In the genomic region with DNA sequence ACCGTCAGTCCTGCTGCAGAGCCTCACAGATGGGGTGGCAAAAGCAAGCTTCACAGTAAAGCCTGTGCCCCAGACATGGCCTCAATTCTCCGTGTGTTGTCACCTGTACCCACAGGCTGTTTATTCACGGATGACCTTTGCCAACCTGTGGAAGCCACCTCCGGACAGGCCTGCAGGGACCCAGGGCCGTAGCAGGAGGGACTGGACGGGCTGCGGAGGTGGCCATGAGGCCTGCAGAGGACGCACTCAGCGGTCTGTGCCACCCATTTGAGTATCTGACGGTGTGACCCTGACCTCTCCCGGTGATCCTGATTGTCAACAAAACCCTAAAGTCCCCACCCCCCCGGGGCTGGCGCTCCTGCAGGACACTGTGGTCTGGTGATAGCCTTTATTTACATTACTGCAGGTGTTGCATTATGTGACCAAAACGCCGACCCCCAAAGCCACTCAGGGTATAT, we compare ENCODE assay signal across 1 cellular context.
TF ChIP-seq lines count a peak whose summit lies in the region.

No MANE protein-coding gene starts in this region.

TF ChIP-seq in HepG2, 621 proteins besides CTCF, POLR2A, EP300 and RAD21 (continued from another document and continues in another):
- TF ChIP-seq ZBTB49 (CRISPR knock-in tag; IDR thresholded peaks at IDR 0.05; ENCODE audit: borderline replicate concordance) (no peak), SMAD3 (CRISPR knock-in tag; IDR thresholded peaks at IDR 0.05) (no peak; the same call in 1 of the 2 replicates), ZNF720 (CRISPR knock-in tag; IDR thresholded peaks at IDR 0.05) (no peak), CHCHD3 (CRISPR knock-in tag; IDR thresholded peaks at IDR 0.05) (no peak), ZNF136 (CRISPR knock-in tag; IDR thresholded peaks at IDR 0.05; ENCODE audit: low read depth) (no peak), MEIS1 (CRISPR knock-in tag; IDR thresholded peaks at IDR 0.05; ENCODE audit: borderline replicate concordance) (no peak), HNRNPH1 (optimal IDR thresholded peaks at IDR 0.05; ENCODE audit: low read depth, low read length) (no peak), NR3C1 (CRISPR knock-in tag; IDR thresholded peaks at IDR 0.05) (no peak), HNRNPL (IDR thresholded peaks at IDR 0.05; ENCODE audit: low read depth, low read length) (peak; percentile 98), DMAP1 (CRISPR knock-in tag; IDR thresholded peaks at IDR 0.05) (peak; percentile 70), HOXA9 (CRISPR knock-in tag; IDR thresholded peaks at IDR 0.05; ENCODE audit: borderline replicate concordance) (no peak), ZNF570 (CRISPR knock-in tag; IDR thresholded peaks at IDR 0.05; ENCODE audit: borderline replicate concordance) (no peak), GPN1 (CRISPR knock-in tag; IDR thresholded peaks at IDR 0.05; ENCODE audit: borderline replicate concordance) (no peak), HES4 (CRISPR knock-in tag; IDR thresholded peaks at IDR 0.05; ENCODE audit: borderline replicate concordance) (no peak), TFE3 (CRISPR knock-in tag; IDR thresholded peaks at IDR 0.05) (peak; percentile 73; the same call in 1 of the 2 replicates), ZNF615 (CRISPR knock-in tag; IDR thresholded peaks at IDR 0.05; ENCODE audit: borderline replicate concordance) (no peak), RELA (CRISPR knock-in tag; IDR thresholded peaks at IDR 0.05) (no peak)
- TF ChIP-seq, protein P1, sequence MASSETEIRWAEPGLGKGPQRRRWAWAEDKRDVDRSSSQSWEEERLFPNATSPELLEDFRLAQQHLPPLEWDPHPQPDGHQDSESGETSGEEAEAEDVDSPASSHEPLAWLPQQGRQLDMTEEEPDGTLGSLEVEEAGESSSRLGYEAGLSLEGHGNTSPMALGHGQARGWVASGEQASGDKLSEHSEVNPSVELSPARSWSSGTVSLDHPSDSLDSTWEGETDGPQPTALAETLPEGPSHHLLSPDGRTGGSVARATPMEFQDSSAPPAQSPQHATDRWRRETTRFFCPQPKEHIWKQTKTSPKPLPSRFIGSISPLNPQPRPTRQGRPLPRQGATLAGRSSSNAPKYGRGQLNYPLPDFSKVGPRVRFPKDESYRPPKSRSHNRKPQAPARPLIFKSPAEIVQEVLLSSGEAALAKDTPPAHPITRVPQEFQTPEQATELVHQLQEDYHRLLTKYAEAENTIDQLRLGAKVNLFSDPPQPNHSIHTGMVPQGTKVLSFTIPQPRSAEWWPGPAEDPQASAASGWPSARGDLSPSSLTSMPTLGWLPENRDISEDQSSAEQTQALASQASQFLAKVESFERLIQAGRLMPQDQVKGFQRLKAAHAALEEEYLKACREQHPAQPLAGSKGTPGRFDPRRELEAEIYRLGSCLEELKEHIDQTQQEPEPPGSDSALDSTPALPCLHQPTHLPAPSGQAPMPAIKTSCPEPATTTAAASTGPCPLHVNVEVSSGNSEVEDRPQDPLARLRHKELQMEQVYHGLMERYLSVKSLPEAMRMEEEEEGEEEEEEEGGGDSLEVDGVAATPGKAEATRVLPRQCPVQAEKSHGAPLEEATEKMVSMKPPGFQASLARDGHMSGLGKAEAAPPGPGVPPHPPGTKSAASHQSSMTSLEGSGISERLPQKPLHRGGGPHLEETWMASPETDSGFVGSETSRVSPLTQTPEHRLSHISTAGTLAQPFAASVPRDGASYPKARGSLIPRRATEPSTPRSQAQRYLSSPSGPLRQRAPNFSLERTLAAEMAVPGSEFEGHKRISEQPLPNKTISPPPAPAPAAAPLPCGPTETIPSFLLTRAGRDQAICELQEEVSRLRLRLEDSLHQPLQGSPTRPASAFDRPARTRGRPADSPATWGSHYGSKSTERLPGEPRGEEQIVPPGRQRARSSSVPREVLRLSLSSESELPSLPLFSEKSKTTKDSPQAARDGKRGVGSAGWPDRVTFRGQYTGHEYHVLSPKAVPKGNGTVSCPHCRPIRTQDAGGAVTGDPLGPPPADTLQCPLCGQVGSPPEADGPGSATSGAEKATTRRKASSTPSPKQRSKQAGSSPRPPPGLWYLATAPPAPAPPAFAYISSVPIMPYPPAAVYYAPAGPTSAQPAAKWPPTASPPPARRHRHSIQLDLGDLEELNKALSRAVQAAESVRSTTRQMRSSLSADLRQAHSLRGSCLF (CRISPR knock-in tag; IDR thresholded peaks at IDR 0.05; ENCODE audit: borderline replicate concordance): no peak
- TF ChIP-seq, protein P2, sequence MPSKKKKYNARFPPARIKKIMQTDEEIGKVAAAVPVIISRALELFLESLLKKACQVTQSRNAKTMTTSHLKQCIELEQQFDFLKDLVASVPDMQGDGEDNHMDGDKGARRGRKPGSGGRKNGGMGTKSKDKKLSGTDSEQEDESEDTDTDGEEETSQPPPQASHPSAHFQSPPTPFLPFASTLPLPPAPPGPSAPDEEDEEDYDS (CRISPR knock-in tag; IDR thresholded peaks at IDR 0.05): 0 out of 2 replicates have a peak, but pooled peaks have one; percentile 36
- TF ChIP-seq, protein P3, sequence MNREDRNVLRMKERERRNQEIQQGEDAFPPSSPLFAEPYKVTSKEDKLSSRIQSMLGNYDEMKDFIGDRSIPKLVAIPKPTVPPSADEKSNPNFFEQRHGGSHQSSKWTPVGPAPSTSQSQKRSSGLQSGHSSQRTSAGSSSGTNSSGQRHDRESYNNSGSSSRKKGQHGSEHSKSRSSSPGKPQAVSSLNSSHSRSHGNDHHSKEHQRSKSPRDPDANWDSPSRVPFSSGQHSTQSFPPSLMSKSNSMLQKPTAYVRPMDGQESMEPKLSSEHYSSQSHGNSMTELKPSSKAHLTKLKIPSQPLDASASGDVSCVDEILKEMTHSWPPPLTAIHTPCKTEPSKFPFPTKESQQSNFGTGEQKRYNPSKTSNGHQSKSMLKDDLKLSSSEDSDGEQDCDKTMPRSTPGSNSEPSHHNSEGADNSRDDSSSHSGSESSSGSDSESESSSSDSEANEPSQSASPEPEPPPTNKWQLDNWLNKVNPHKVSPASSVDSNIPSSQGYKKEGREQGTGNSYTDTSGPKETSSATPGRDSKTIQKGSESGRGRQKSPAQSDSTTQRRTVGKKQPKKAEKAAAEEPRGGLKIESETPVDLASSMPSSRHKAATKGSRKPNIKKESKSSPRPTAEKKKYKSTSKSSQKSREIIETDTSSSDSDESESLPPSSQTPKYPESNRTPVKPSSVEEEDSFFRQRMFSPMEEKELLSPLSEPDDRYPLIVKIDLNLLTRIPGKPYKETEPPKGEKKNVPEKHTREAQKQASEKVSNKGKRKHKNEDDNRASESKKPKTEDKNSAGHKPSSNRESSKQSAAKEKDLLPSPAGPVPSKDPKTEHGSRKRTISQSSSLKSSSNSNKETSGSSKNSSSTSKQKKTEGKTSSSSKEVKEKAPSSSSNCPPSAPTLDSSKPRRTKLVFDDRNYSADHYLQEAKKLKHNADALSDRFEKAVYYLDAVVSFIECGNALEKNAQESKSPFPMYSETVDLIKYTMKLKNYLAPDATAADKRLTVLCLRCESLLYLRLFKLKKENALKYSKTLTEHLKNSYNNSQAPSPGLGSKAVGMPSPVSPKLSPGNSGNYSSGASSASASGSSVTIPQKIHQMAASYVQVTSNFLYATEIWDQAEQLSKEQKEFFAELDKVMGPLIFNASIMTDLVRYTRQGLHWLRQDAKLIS (CRISPR knock-in tag; IDR thresholded peaks at IDR 0.05): no peak
- TF ChIP-seq, protein P4, sequence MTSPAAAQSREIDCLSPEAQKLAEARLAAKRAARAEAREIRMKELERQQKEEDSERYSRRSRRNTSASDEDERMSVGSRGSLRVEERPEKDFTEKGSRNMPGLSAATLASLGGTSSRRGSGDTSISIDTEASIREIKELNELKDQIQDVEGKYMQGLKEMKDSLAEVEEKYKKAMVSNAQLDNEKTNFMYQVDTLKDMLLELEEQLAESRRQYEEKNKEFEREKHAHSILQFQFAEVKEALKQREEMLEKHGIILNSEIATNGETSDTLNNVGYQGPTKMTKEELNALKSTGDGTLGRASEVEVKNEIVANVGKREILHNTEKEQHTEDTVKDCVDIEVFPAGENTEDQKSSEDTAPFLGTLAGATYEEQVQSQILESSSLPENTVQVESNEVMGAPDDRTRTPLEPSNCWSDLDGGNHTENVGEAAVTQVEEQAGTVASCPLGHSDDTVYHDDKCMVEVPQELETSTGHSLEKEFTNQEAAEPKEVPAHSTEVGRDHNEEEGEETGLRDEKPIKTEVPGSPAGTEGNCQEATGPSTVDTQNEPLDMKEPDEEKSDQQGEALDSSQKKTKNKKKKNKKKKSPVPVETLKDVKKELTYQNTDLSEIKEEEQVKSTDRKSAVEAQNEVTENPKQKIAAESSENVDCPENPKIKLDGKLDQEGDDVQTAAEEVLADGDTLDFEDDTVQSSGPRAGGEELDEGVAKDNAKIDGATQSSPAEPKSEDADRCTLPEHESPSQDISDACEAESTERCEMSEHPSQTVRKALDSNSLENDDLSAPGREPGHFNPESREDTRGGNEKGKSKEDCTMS (CRISPR knock-in tag; conservative IDR thresholded peaks at IDR 0.05): no peak
- TF ChIP-seq, protein P5, sequence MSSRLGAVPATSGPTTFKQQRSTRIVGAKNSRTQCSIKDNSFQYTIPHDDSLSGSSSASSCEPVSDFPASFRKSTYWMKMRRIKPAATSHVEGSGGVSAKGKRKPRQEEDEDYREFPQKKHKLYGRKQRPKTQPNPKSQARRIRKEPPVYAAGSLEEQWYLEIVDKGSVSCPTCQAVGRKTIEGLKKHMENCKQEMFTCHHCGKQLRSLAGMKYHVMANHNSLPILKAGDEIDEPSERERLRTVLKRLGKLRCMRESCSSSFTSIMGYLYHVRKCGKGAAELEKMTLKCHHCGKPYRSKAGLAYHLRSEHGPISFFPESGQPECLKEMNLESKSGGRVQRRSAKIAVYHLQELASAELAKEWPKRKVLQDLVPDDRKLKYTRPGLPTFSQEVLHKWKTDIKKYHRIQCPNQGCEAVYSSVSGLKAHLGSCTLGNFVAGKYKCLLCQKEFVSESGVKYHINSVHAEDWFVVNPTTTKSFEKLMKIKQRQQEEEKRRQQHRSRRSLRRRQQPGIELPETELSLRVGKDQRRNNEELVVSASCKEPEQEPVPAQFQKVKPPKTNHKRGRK (CRISPR knock-in tag; IDR thresholded peaks at IDR 0.05): no peak
- TF ChIP-seq, protein P6, sequence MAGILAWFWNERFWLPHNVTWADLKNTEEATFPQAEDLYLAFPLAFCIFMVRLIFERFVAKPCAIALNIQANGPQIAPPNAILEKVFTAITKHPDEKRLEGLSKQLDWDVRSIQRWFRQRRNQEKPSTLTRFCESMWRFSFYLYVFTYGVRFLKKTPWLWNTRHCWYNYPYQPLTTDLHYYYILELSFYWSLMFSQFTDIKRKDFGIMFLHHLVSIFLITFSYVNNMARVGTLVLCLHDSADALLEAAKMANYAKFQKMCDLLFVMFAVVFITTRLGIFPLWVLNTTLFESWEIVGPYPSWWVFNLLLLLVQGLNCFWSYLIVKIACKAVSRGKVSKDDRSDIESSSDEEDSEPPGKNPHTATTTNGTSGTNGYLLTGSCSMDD (CRISPR knock-in tag; IDR thresholded peaks at IDR 0.05): no peak
